ENCODE assay signal across 21 cellular contexts in genomic region chr15:60704717-60705116, GRCh38.
"Had no signal": no experiment of that assay in that cellular context is flagged by ENCODE, and none has a peak within 500 bp of the region (broad histone marks: within the 10 kb centered on the region; RNA-seq: fewer than 3 reads in every experiment).

No MANE protein-coding gene starts in this region.

- H3K27me3 ChIP-seq: pancreas, sigmoid colon, SJCRH30, spleen, tibial nerve, vagina had no signal

- H3K27ac ChIP-seq: pancreas, sigmoid colon, SJCRH30, tibial nerve, vagina had no signal

- H3K9me3 ChIP-seq: mucosa of descending colon, pancreas, sigmoid colon, SJCRH30, spleen, tibial nerve, vagina had no signal

- H3K4me1 Mint-ChIP-seq: memory B cell; stimulated activated naive B cell treated with anti-CD40 and anti-IgM and Interleukin-4, amounts not matched to agents 10 μg/mL and 1 μg/mL and 100 μg/mL, for 72 hours had no signal

- H3K4me3 Mint-ChIP-seq: activated naive CD8-positive, alpha-beta T cell treated with anti-CD3 and anti-CD28 coated beads for 36 hours; brain; memory B cell; naive thymus-derived CD4-positive, alpha-beta T cell; stimulated activated naive B cell treated with anti-CD40 and anti-IgM and Interleukin-4, amounts not matched to agents 10 μg/mL and 1 μg/mL and 100 μg/mL, for 72 hours had no signal

- H3K4me1 ChIP-seq: pancreas, sigmoid colon, SJCRH30, tibial nerve, vagina had no signal

- H3K27ac Mint-ChIP-seq: activated naive CD8-positive, alpha-beta T cell treated with anti-CD3 and anti-CD28 coated beads for 36 hours; brain; memory B cell; naive thymus-derived CD4-positive, alpha-beta T cell; stimulated activated naive B cell treated with anti-CD40 and anti-IgM and Interleukin-4, amounts not matched to agents 10 μg/mL and 1 μg/mL and 100 μg/mL, for 72 hours had no signal

- H3K36me3 ChIP-seq: pancreas, sigmoid colon, SJCRH30, spleen, tibial nerve, vagina had no signal

- H3K4me3 ChIP-seq: mucosa of descending colon, pancreas, sigmoid colon, SJCRH30, spleen, tibial nerve, vagina had no signal

- H3K36me3 Mint-ChIP-seq: brain; memory B cell; stimulated activated naive B cell treated with anti-CD40 and anti-IgM and Interleukin-4, amounts not matched to agents 10 μg/mL and 1 μg/mL and 100 μg/mL, for 72 hours had no signal

- DNase-seq: activated CD4-positive, CD25-positive, alpha-beta regulatory T cell treated with anti-CD3 and anti-CD28 coated beads, Interleukin-2, amount 50 U/mL, for 72 hours; activated CD8-positive, alpha-beta memory T cell treated with anti-CD3 and anti-CD28 coated beads for 24 hours; activated naive CD8-positive, alpha-beta T cell treated with anti-CD3 and anti-CD28 coated beads for 36 hours; cortex of kidney; effector CD8-positive, alpha-beta T cell; foreskin melanocyte; kidney glomerular epithelial cell; left ventricle myocardium superior; naive thymus-derived CD4-positive, alpha-beta T cell; pancreas; sigmoid colon; SJCRH30; spleen; stimulated activated naive B cell treated with anti-CD40 and anti-IgM and Interleukin-4, amounts not matched to agents 10 μg/mL and 1 μg/mL and 100 μg/mL, for 72 hours; substantia nigra; T1000 had no signal

- H3K27me3 Mint-ChIP-seq: activated naive CD8-positive, alpha-beta T cell treated with anti-CD3 and anti-CD28 coated beads for 36 hours; brain had no signal

- H3K9me3 Mint-ChIP-seq: activated naive CD8-positive, alpha-beta T cell treated with anti-CD3 and anti-CD28 coated beads for 36 hours; memory B cell had no signal

- ATAC-seq: left ventricle myocardium superior; pancreas; stimulated activated naive B cell treated with anti-CD40 and anti-IgM and Interleukin-4, amounts not matched to agents 10 μg/mL and 1 μg/mL and 100 μg/mL, for 72 hours had no signal
